In genomic region chr15:88636039-88636438, GRCh38 we compare ENCODE assay signal across 8 cellular contexts. TPM values are rescaled to one million over a fixed set of nuclear protein-coding genes. Genes with fewer than 3 reads are reported as not detected.
DNase-seq lines count a peak whose midpoint lies in the region; TF ChIP-seq lines count a peak whose summit lies in the region.

No MANE protein-coding gene starts in this region.

- peaks cover 74% of the 10 kb centered on the region for H3K79me2 ChIP-seq in DOHH2 (ENCODE audit: control insufficient read depth, low read length)
- peaks cover 20% of the 10 kb centered on the region for H3K79me2 ChIP-seq in osteoblast (ENCODE audit: insufficient read depth, low read length)

- H3K9me3 ChIP-seq in DOHH2 (ENCODE audit: control insufficient read depth, insufficient read depth, low read length) (no peaks in the 10 kb centered on the region), sigmoid colon (no peaks in the 10 kb centered on the region), osteoblast (ENCODE audit: low read depth, low read length) (no peaks in the 10 kb centered on the region)

- H3F3A ChIP-seq in DOHH2 (ENCODE audit: control insufficient read depth, insufficient read depth), result peaks cover 72% of the 10 kb centered on the region

- peak; percentile 63 for DNase-seq in activated CD4-positive, CD25-positive, alpha-beta regulatory T cell treated with anti-CD3 and anti-CD28 coated beads, Interleukin-2, amount 50 U/mL, for 16 hours (ENCODE audit: low read depth, low spot score)
- peak; percentile 83 for DNase-seq in central memory CD4-positive, alpha-beta T cell
- DNase-seq in sigmoid colon, result no peak
- no peak for DNase-seq in NCI-H1092 (lab: John Stamatoyannopoulos, UW)
- no peak for DNase-seq in osteoblast (ENCODE audit: insufficient read length, low spot score, missing footprints)
- no peak for DNase-seq in NCI-H774 (lab: John Stamatoyannopoulos, UW)
- no peak for DNase-seq in retina

- no peak overlapping the region for H2AFZ ChIP-seq in osteoblast (ENCODE audit: low read length)

- H3K4me2 ChIP-seq in DOHH2 (ENCODE audit: low read length) (peak overlapping the region; percentile 99), osteoblast (ENCODE audit: insufficient read depth, low read length) (no peak overlapping the region)

- no peaks in the 10 kb centered on the region for H3K27me3 ChIP-seq in DOHH2 (ENCODE audit: control insufficient read depth, low read length)
- no peaks in the 10 kb centered on the region for H3K27me3 ChIP-seq in sigmoid colon
- H3K27me3 ChIP-seq in osteoblast (ENCODE audit: insufficient read depth, low read length), result no peaks in the 10 kb centered on the region

- no peak for TF ChIP-seq POLR2A in sigmoid colon (IDR thresholded peaks at IDR 0.05)

- H3K9me2 ChIP-seq in DOHH2 (replicated peaks; ENCODE audit: control insufficient read depth, low read length), result no peaks in the 10 kb centered on the region

- H3K4me1 ChIP-seq in DOHH2 (ENCODE audit: control insufficient read depth, low read length) (peaks cover 97% of the 10 kb centered on the region), sigmoid colon (peaks cover 0 to 21% (median 15%) of the 10 kb centered on the region in 4 donors), osteoblast (ENCODE audit: insufficient read depth, low read length) (peaks cover 17% of the 10 kb centered on the region)

- H4K20me1 ChIP-seq in DOHH2 (ENCODE audit: control insufficient read depth, insufficient read depth, low read depth, low read length) (no peaks in the 10 kb centered on the region), osteoblast (ENCODE audit: insufficient read depth, low read length) (peaks cover 6% of the 10 kb centered on the region)

- TF ChIP-seq CTCF in DOHH2 (IDR thresholded peaks at IDR 0.05; ENCODE audit: low read depth, low read length, poor library complexity, severe bottlenecking), result no peak
- TF ChIP-seq CTCF in sigmoid colon (IDR thresholded peaks at IDR 0.05), result no peak
- no peak for TF ChIP-seq CTCF in osteoblast (IDR thresholded peaks at IDR 0.05; ENCODE audit: extremely low read depth, low read depth, low read length)

- 57 to 70% methylated on average over 12 of the region's 12 CpGs for WGBS in sigmoid colon, 2 donors

- H3K36me3 ChIP-seq in DOHH2 (ENCODE audit: control insufficient read depth, low read length) (peaks cover 79% of the 10 kb centered on the region), sigmoid colon (peaks cover 0 to 7% (median 0%) of the 10 kb centered on the region in 4 donors), osteoblast (ENCODE audit: insufficient read depth, low read length) (peaks cover 43% of the 10 kb centered on the region)

- peak overlapping the region; percentile 97 for H3K27ac ChIP-seq in DOHH2 (ENCODE audit: low read depth, low read length)
- peak overlapping the region in 3 of 4 donors; percentile 6 to 30 (median 8) for H3K27ac ChIP-seq in sigmoid colon
- H3K27ac ChIP-seq in osteoblast (ENCODE audit: low read depth, low read length), result no peak overlapping the region

- no peak for TF ChIP-seq EP300 in sigmoid colon (IDR thresholded peaks at IDR 0.05)

- H3K4me3 ChIP-seq in DOHH2 (ENCODE audit: low read length) (peak overlapping the region; percentile 87), sigmoid colon (no peak overlapping the region), osteoblast (ENCODE audit: insufficient read depth, low read length) (no peak overlapping the region)

- intact Hi-C loops in sigmoid colon (cut with DNase I), result no loop called here

RNA-seq across cellular contexts. Expression of gene ISG20, which starts 2.8 kb away (rescaled TPM):
- 10 to 100 TPM in 1 of 4 donors, 1 to 10 TPM in 3; 1.9 to 20.1 (median 6.4) TPM for total RNA-seq in sigmoid colon
- 100 to 1,000 TPM in 2 of 3 donors, 10 to 100 TPM in 1; 70.9 to 177 (median 153) TPM for polyA plus RNA-seq in sigmoid colon
- 2.1 and 3.3 TPM in 2 replicates for total RNA-seq in osteoblast

RNA-seq across cellular contexts. Expression of gene AEN, which starts 14.9 kb away (rescaled TPM):
- total RNA-seq in sigmoid colon (10 to 100 TPM in 2 of 4 donors, 1 to 10 TPM in 2; 5.8 to 18.3 (median 9.4) TPM), osteoblast (43.9 and 46.3 TPM in 2 replicates)
- 10 to 100 TPM in 1 of 3 donors, 1 to 10 TPM in 2; 4.2 to 19.7 (median 8.8) TPM for polyA plus RNA-seq in sigmoid colon

Comparison
In these comparisons a context has a peak if more than half of its experiments do, and no peak if none do; other contexts are left out.
1. DNase-seq: peak in activated CD4-positive, CD25-positive, alpha-beta regulatory T cell treated with anti-CD3 and anti-CD28 coated beads, Interleukin-2, amount 50 U/mL, for 16 hours (single experiment) and central memory CD4-positive, alpha-beta T cell (single experiment); none in sigmoid colon (single experiment), NCI-H1092 (single experiment), osteoblast (single experiment), NCI-H774 (single experiment) and retina (single experiment).